Comparison of ENCODE assay signal across 10 cellular contexts in genomic region chr2:233059547-233059796, GRCh38. TPM values are rescaled to one million over a fixed set of nuclear protein-coding genes. Genes with fewer than 3 reads are reported as not detected.
A peak's percentile ranks its signal among the peaks of the same experiment; 100 is the strongest.
DNase-seq lines count a peak whose midpoint lies in the region; ATAC-seq and TF ChIP-seq lines count a peak whose summit lies in the region.
"Had no signal": no experiment of that assay in that cellular context is flagged by ENCODE, and none has a peak within 500 bp of the region (broad histone marks: within the 10 kb centered on the region; RNA-seq: fewer than 3 reads in every experiment).

No MANE protein-coding gene starts in this region.

- H3K9me3 ChIP-seq in left ventricle myocardium inferior (replicated peaks) = no peaks in the 10 kb centered on the region

- peak overlapping the region; percentile 69 for H3K4me3 ChIP-seq in left ventricle myocardium inferior

- intact Hi-C loops in left ventricle myocardium inferior (cut with micrococcal nuclease) (no loop called here), Right ventricle myocardium inferior (cut with DNase I) (loop anchor here (10.0 kb wide), 1 partner anchor 455 kb away; no protein-coding TSS in a partner anchor)
- intact Hi-C loops in activated T-helper 2 cell treated with anti-CD3 and anti-CD28 coated beads, Interferon-gamma antibody, Interleukin-2, Interleukin-4, amounts not matched to agents 10 μg/mL and 5 μg/mL and 100 μg/mL, durations not matched to agents 14 hours and 24 hours and 36 hours (cut with micrococcal nuclease) = loop anchor here (10.0 kb wide), 2 partner anchors 295 to 455 kb away; no protein-coding TSS in a partner anchor

- H3K27ac ChIP-seq in left ventricle myocardium inferior (replicated peaks) = peak overlapping the region; percentile 89

- peak overlapping the region; percentile 91 for H3K4me3 Mint-ChIP-seq in activated T-helper 2 cell treated with anti-CD3 and anti-CD28 coated beads, Interferon-gamma antibody, Interleukin-2, Interleukin-4, amounts not matched to agents 10 μg/mL and 5 μg/mL and 100 μg/mL, durations not matched to agents 14 hours and 24 hours and 36 hours (ENCODE audit: low read depth)
- peak overlapping the region; percentile 98 for H3K4me3 Mint-ChIP-seq in memory B cell
- H3K4me3 Mint-ChIP-seq: mesothelial cell of epicardium had no signal

- peaks cover 32% of the 10 kb centered on the region for H3K4me1 Mint-ChIP-seq in activated T-helper 2 cell treated with anti-CD3 and anti-CD28 coated beads, Interferon-gamma antibody, Interleukin-2, Interleukin-4, amounts not matched to agents 10 μg/mL and 5 μg/mL and 100 μg/mL, durations not matched to agents 14 hours and 24 hours and 36 hours (ENCODE audit: low read depth)
- peaks cover 22% of the 10 kb centered on the region for H3K4me1 Mint-ChIP-seq in memory B cell

- no peak for TF ChIP-seq POLR2A in erythroblast (IDR thresholded peaks at IDR 0.05; ENCODE audit: low read length)

- DNase-seq in left ventricle myocardium inferior (no peak), Right ventricle myocardium inferior (ENCODE audit: missing footprints) (no peak), memory B cell (ENCODE audit: low spot score in 2 of 2) (no peak), GOT3 (lab: John Stamatoyannopoulos, UW) (no peak), NCI-H1092 treated with DMSO at 0.1 percent for 48 hours (lab: John Stamatoyannopoulos, UW) (no peak), erythroblast (lab: John Stamatoyannopoulos, UW) (no peak), NCI-H187 treated with DMSO at 0.1 percent for 48 hours (lab: John Stamatoyannopoulos, UW) (no peak)
- no peak for DNase-seq in activated T-helper 2 cell treated with anti-CD3 and anti-CD28 coated beads, Interferon-gamma antibody, Interleukin-2, Interleukin-4, amounts not matched to agents 10 μg/mL and 5 μg/mL and 100 μg/mL, durations not matched to agents 14 hours and 24 hours and 36 hours (ENCODE audit: low spot score)
- DNase-seq: NCI-H1105 treated with DMSO at 0.1 percent for 48 hours had no signal

- no peaks in the 10 kb centered on the region for H3K36me3 ChIP-seq in left ventricle myocardium inferior

- peaks cover 20% of the 10 kb centered on the region for H3K36me3 Mint-ChIP-seq in activated T-helper 2 cell treated with anti-CD3 and anti-CD28 coated beads, Interferon-gamma antibody, Interleukin-2, Interleukin-4, amounts not matched to agents 10 μg/mL and 5 μg/mL and 100 μg/mL, durations not matched to agents 14 hours and 24 hours and 36 hours (ENCODE audit: low read depth)
- peaks cover 12% of the 10 kb centered on the region for H3K36me3 Mint-ChIP-seq in memory B cell
- H3K36me3 Mint-ChIP-seq: mesothelial cell of epicardium had no signal

- peak overlapping the region; percentile 88 for H3K27ac Mint-ChIP-seq in activated T-helper 2 cell treated with anti-CD3 and anti-CD28 coated beads, Interferon-gamma antibody, Interleukin-2, Interleukin-4, amounts not matched to agents 10 μg/mL and 5 μg/mL and 100 μg/mL, durations not matched to agents 14 hours and 24 hours and 36 hours
- H3K27ac Mint-ChIP-seq in memory B cell = peak overlapping the region; percentile 91
- H3K27ac Mint-ChIP-seq: mesothelial cell of epicardium had no signal

- H3K27me3 Mint-ChIP-seq in activated T-helper 2 cell treated with anti-CD3 and anti-CD28 coated beads, Interferon-gamma antibody, Interleukin-2, Interleukin-4, amounts not matched to agents 10 μg/mL and 5 μg/mL and 100 μg/mL, durations not matched to agents 14 hours and 24 hours and 36 hours (ENCODE audit: low read depth) = peaks cover 2% of the 10 kb centered on the region
- H3K27me3 Mint-ChIP-seq in memory B cell = no peaks in the 10 kb centered on the region

- peaks cover under 1% of the 10 kb centered on the region for H3K27me3 ChIP-seq in left ventricle myocardium inferior (ENCODE audit: low read depth)

- no peak for ATAC-seq in Right ventricle myocardium inferior
- no peak for ATAC-seq in memory B cell (ENCODE audit: low read depth)

- no peak for TF ChIP-seq CTCF in left ventricle myocardium inferior (IDR thresholded peaks at IDR 0.05; ENCODE audit: borderline replicate concordance)

- H3K9me3 Mint-ChIP-seq in activated T-helper 2 cell treated with anti-CD3 and anti-CD28 coated beads, Interferon-gamma antibody, Interleukin-2, Interleukin-4, amounts not matched to agents 10 μg/mL and 5 μg/mL and 100 μg/mL, durations not matched to agents 14 hours and 24 hours and 36 hours = no peaks in the 10 kb centered on the region
- H3K9me3 Mint-ChIP-seq in memory B cell = no peaks in the 10 kb centered on the region
- H3K9me3 Mint-ChIP-seq: mesothelial cell of epicardium had no signal

- peaks cover 57% of the 10 kb centered on the region for H3K4me1 ChIP-seq in left ventricle myocardium inferior

RNA-seq across cellular contexts. Expression of gene INPP5D, which starts 0.7 kb away (rescaled TPM):
- total RNA-seq in left ventricle myocardium inferior (4.9 TPM), Right ventricle myocardium inferior (5.2 TPM)
- 58.5 and 62.3 TPM in 2 replicates for total RNA-seq in activated T-helper 2 cell treated with anti-CD3 and anti-CD28 coated beads, Interferon-gamma antibody, Interleukin-2, Interleukin-4, amounts not matched to agents 10 μg/mL and 5 μg/mL and 100 μg/mL, durations not matched to agents 14 hours and 24 hours and 36 hours

RNA-seq across cellular contexts. Expression of gene NEU2, which starts 27.0 kb away (rescaled TPM):
- total RNA-seq in left ventricle myocardium inferior (not detected), Right ventricle myocardium inferior (not detected)
- total RNA-seq in activated T-helper 2 cell treated with anti-CD3 and anti-CD28 coated beads, Interferon-gamma antibody, Interleukin-2, Interleukin-4, amounts not matched to agents 10 μg/mL and 5 μg/mL and 100 μg/mL, durations not matched to agents 14 hours and 24 hours and 36 hours = not detected in 2 replicates
- total RNA-seq: mesothelial cell of epicardium had no signal

RNA-seq across cellular contexts. Expression of gene NGEF, which starts 46.4 kb away (rescaled TPM):
- total RNA-seq in left ventricle myocardium inferior (0.16 TPM), Right ventricle myocardium inferior (0.51 TPM)
- total RNA-seq in activated T-helper 2 cell treated with anti-CD3 and anti-CD28 coated beads, Interferon-gamma antibody, Interleukin-2, Interleukin-4, amounts not matched to agents 10 μg/mL and 5 μg/mL and 100 μg/mL, durations not matched to agents 14 hours and 24 hours and 36 hours = 1.7 and 2.5 TPM in 2 replicates
